ENCODE assay signal across 21 cellular contexts in genomic region chr2:233185320-233185719, GRCh38.
A peak's percentile ranks its signal among the peaks of the same experiment; 100 is the strongest.
DNase-seq lines count a peak whose midpoint lies in the region; ATAC-seq, FAIRE-seq and TF ChIP-seq lines count a peak whose summit lies in the region.
"Had no signal": no experiment of that assay in that cellular context is flagged by ENCODE, and none has a peak within 500 bp of the region (broad histone marks: within the 10 kb centered on the region; RNA-seq: fewer than 3 reads in every experiment).

No MANE protein-coding gene starts in this region.

- H3K14ac ChIP-seq in neuronal stem cell (ENCODE audit: low read length), result no peak overlapping the region

- no peak overlapping the region for H3K4me3 ChIP-seq in neuronal stem cell (ENCODE audit: low read length in 2 of 2)
- no peak overlapping the region for H3K4me3 ChIP-seq in testis
- H3K4me3 ChIP-seq: Peyer's patch had no signal

- H3K27me3 ChIP-seq in neuronal stem cell (ENCODE audit: control insufficient read depth in 3 of 3, insufficient read depth in 3 of 3, low read depth in 1 of 3, low read length in 3 of 3) (no peaks in the 10 kb centered on the region), testis (no peaks in the 10 kb centered on the region)
- H3K27me3 ChIP-seq: Peyer's patch had no signal

- H3K4me1 ChIP-seq in neuronal stem cell (ENCODE audit: control insufficient read depth in 2 of 2, insufficient read depth in 1 of 2, low read depth in 1 of 2, low read length in 2 of 2) (peaks cover 4 to 10% of the 10 kb centered on the region in 2 donors), testis (no peaks in the 10 kb centered on the region)
- H3K4me1 ChIP-seq: Peyer's patch had no signal

- peak overlapping the region; percentile 90 for H3K18ac ChIP-seq in neuronal stem cell (ENCODE audit: low read length)

- CTCF ChIA-PET in activated CD8-positive, alpha-beta T cell treated with anti-CD3 and anti-CD28 coated beads, Interleukin-2, amount 10 ng/mL, durations not matched to agents 7 days and 5 days (lab: Charles Lee), result no interaction called here

- DNase-seq in CD14-positive monocyte (ENCODE audit: low spot score) (no peak), GM19239 (ENCODE audit: insufficient read length, low spot score) (no peak), neuronal stem cell (ENCODE audit: low spot score) (no peak), testis (no peak), DMS153 (lab: John Stamatoyannopoulos, UW) (no peak)
- DNase-seq in activated CD8-positive, alpha-beta T cell treated with anti-CD3 and anti-CD28 coated beads, Interleukin-2, amount 10 ng/mL, durations not matched to agents 7 days and 5 days, result no peak
- DNase-seq: activated CD4-positive, alpha-beta T cell treated with anti-CD3 and anti-CD28 coated beads, Interleukin-2, amount 50 U/mL, for 48 hours; activated T-cell treated with anti-CD3 and anti-CD28 coated beads, Interleukin-2, amount 50 U/mL, for 4 hours; NCI-H1694; NCI-H748 treated with DMSO at 0.1 percent for 48 hours; stimulated activated CD4-positive, alpha-beta T cell treated with anti-CD3 and anti-CD28 coated beads, Interleukin-2, amount 100 ng/mL, for 24 hours; T-helper 2 cell; WERI-Rb-1 had no signal

- H3K79me1 ChIP-seq in neuronal stem cell (ENCODE audit: low read depth, low read length), result no peaks in the 10 kb centered on the region

- peak; percentile 37 for FAIRE-seq in GM19239 (lab: Jason Lieb, UNC)
- FAIRE-seq: colon, D721Med, HepG2 had no signal

- H2AFZ ChIP-seq in neuronal stem cell (ENCODE audit: low read length), result no peak overlapping the region

- H4K91ac ChIP-seq in neuronal stem cell (ENCODE audit: low read depth, low read length, poor library complexity), result no peak overlapping the region

- no peak overlapping the region for H3K4me2 ChIP-seq in neuronal stem cell (ENCODE audit: insufficient read depth, low read length, poor library complexity, severe bottlenecking)

- no peak overlapping the region for H3K4ac ChIP-seq in neuronal stem cell (ENCODE audit: low read length)

- TF ChIP-seq CTCF in CD14-positive monocyte (IDR thresholded peaks at IDR 0.05) (no peak), testis (IDR thresholded peaks at IDR 0.05) (no peak)

- peaks cover 93 to 96% of the 10 kb centered on the region in 2 donors for H3K36me3 Mint-ChIP-seq in CD14-positive monocyte
- peaks cover 77% of the 10 kb centered on the region for H3K36me3 Mint-ChIP-seq in activated CD8-positive, alpha-beta T cell treated with anti-CD3 and anti-CD28 coated beads, Interleukin-2, amount 10 ng/mL, durations not matched to agents 7 days and 5 days (ENCODE audit: low read depth)
- H3K36me3 Mint-ChIP-seq: type B pancreatic cell had no signal

- H3K36me3 ChIP-seq in neuronal stem cell (replicated peaks in 1 of 2; ENCODE audit: control insufficient read depth in 2 of 2, insufficient read depth in 2 of 2, low read length in 2 of 2) (no peaks in the 10 kb centered on the region), testis (ENCODE audit: low read depth, missing control alignments) (no peaks in the 10 kb centered on the region)

- H2AK5ac ChIP-seq in neuronal stem cell (ENCODE audit: low read depth, low read length), result no peak overlapping the region

- no peak overlapping the region for H2BK15ac ChIP-seq in neuronal stem cell (ENCODE audit: low read length)

- H4K8ac ChIP-seq in neuronal stem cell (ENCODE audit: low read depth, low read length), result no peak overlapping the region

- no peak overlapping the region for H2BK120ac ChIP-seq in neuronal stem cell (ENCODE audit: low read depth, low read length)

- TF ChIP-seq POLR2A in testis (IDR thresholded peaks at IDR 0.05), result no peak

- H3K4me3 Mint-ChIP-seq in CD14-positive monocyte, result peak overlapping the region in 1 of 2 donors; percentile 64
- H3K4me3 Mint-ChIP-seq in activated CD8-positive, alpha-beta T cell treated with anti-CD3 and anti-CD28 coated beads, Interleukin-2, amount 10 ng/mL, durations not matched to agents 7 days and 5 days, result no peak overlapping the region
- H3K4me3 Mint-ChIP-seq: activated naive CD4-positive, alpha-beta T cell treated with anti-CD3 and anti-CD28 coated beads, Interleukin-2, amount 50 U/mL, for 24 hours; activated T-cell treated with anti-CD3 and anti-CD28 coated beads, Interleukin-2, amount 50 U/mL, for 4 hours; type B pancreatic cell had no signal

- WGBS in neuronal stem cell (ENCODE audit: extremely low coverage in 2 of 2, insufficient read length in 2 of 2, insufficient replicate concordance in 1 of 2), 2 donors, result no CpG with 5 or more reads among the region's 8 CpGs
- WGBS in testis, 2 donors, result 80 to 81% methylated on average over 8 of the region's 8 CpGs

- no peak overlapping the region for H3K9ac ChIP-seq in neuronal stem cell (ENCODE audit: low read depth, low read length, poor library complexity)

- H3K27ac Mint-ChIP-seq in CD14-positive monocyte, result peak overlapping the region; percentile 79 to 94 (median 85)
- H3K27ac Mint-ChIP-seq in activated CD8-positive, alpha-beta T cell treated with anti-CD3 and anti-CD28 coated beads, Interleukin-2, amount 10 ng/mL, durations not matched to agents 7 days and 5 days, result peak overlapping the region; percentile 69
- H3K27ac Mint-ChIP-seq: activated naive CD4-positive, alpha-beta T cell treated with anti-CD3 and anti-CD28 coated beads, Interleukin-2, amount 50 U/mL, for 24 hours; progenitor cell of endocrine pancreas; type B pancreatic cell had no signal

- H3K23ac ChIP-seq in neuronal stem cell (ENCODE audit: low read depth, low read length, poor library complexity), result no peak overlapping the region

- peaks cover 57% of the 10 kb centered on the region for H3K4me1 Mint-ChIP-seq in CD14-positive monocyte
- H3K4me1 Mint-ChIP-seq in activated CD8-positive, alpha-beta T cell treated with anti-CD3 and anti-CD28 coated beads, Interleukin-2, amount 10 ng/mL, durations not matched to agents 7 days and 5 days (ENCODE audit: low read depth), result no peaks in the 10 kb centered on the region
- H3K4me1 Mint-ChIP-seq: activated naive CD4-positive, alpha-beta T cell treated with anti-CD3 and anti-CD28 coated beads, Interleukin-2, amount 50 U/mL, for 24 hours had no signal

- intact Hi-C loops in CD14-positive monocyte (cut with micrococcal nuclease), result loop anchor here (5.0 kb wide), 2 partner anchors 47 to 67 kb away; partner anchors contain the start of gene ATG16L1 (in 1 of the 2)
- intact Hi-C loops in testis (cut with DNase I; ENCODE audit: low total_unique reads), result no loop called here

- H3K9me3 ChIP-seq in neuronal stem cell (replicated peaks in 1 of 2; ENCODE audit: control insufficient read depth in 2 of 2, insufficient read depth in 1 of 2, low read depth in 1 of 2, low read length in 2 of 2) (peaks cover under 1 to 1% of the 10 kb centered on the region in 2 donors), testis (no peaks in the 10 kb centered on the region)
- H3K9me3 ChIP-seq: Peyer's patch had no signal

- no peak overlapping the region for H2BK5ac ChIP-seq in neuronal stem cell (ENCODE audit: low read length)

- H3K27ac ChIP-seq in neuronal stem cell (replicated peaks; ENCODE audit: low read length) (no peak overlapping the region), testis (no peak overlapping the region)
- H3K27ac ChIP-seq: WERI-Rb-1 had no signal

- POLR2A ChIA-PET in activated CD8-positive, alpha-beta T cell treated with anti-CD3 and anti-CD28 coated beads, Interleukin-2, amount 10 ng/mL, durations not matched to agents 7 days and 5 days (lab: Charles Lee), result no interaction called here

- ATAC-seq in activated CD8-positive, alpha-beta T cell treated with anti-CD3 and anti-CD28 coated beads, Interleukin-2, amount 10 ng/mL, durations not matched to agents 7 days and 5 days, result no peak
- ATAC-seq in activated CD4-positive, CD25-positive, alpha-beta regulatory T cell treated with anti-CD3 and anti-CD28 coated beads, Interleukin-2, amount 50 U/mL, for 24 hours, result no peak
- ATAC-seq: activated T-cell treated with anti-CD3 and anti-CD28 coated beads, Interleukin-2, amount 50 U/mL, for 4 hours had no signal

- no peak overlapping the region for H2BK12ac ChIP-seq in neuronal stem cell (ENCODE audit: low read length)

- H3K27me3 Mint-ChIP-seq in CD14-positive monocyte (ENCODE audit: low read depth in 3 of 3), result peaks cover 0 to 3% (median 1%) of the 10 kb centered on the region in 3 donors
- H3K27me3 Mint-ChIP-seq in activated CD8-positive, alpha-beta T cell treated with anti-CD3 and anti-CD28 coated beads, Interleukin-2, amount 10 ng/mL, durations not matched to agents 7 days and 5 days (ENCODE audit: low read depth), result no peaks in the 10 kb centered on the region
- H3K27me3 Mint-ChIP-seq: activated naive CD4-positive, alpha-beta T cell treated with anti-CD3 and anti-CD28 coated beads, Interleukin-2, amount 50 U/mL, for 24 hours; progenitor cell of endocrine pancreas; type B pancreatic cell had no signal

- H3K9me3 Mint-ChIP-seq in CD14-positive monocyte, result peaks cover 0 to 4% (median 0%) of the 10 kb centered on the region in 7 donors
- no peaks in the 10 kb centered on the region for H3K9me3 Mint-ChIP-seq in activated CD8-positive, alpha-beta T cell treated with anti-CD3 and anti-CD28 coated beads, Interleukin-2, amount 10 ng/mL, durations not matched to agents 7 days and 5 days (ENCODE audit: insufficient read depth)
- H3K9me3 Mint-ChIP-seq: activated naive CD4-positive, alpha-beta T cell treated with anti-CD3 and anti-CD28 coated beads, Interleukin-2, amount 50 U/mL, for 24 hours; activated T-cell treated with anti-CD3 and anti-CD28 coated beads, Interleukin-2, amount 50 U/mL, for 4 hours; type B pancreatic cell had no signal
